In the genomic region with DNA sequence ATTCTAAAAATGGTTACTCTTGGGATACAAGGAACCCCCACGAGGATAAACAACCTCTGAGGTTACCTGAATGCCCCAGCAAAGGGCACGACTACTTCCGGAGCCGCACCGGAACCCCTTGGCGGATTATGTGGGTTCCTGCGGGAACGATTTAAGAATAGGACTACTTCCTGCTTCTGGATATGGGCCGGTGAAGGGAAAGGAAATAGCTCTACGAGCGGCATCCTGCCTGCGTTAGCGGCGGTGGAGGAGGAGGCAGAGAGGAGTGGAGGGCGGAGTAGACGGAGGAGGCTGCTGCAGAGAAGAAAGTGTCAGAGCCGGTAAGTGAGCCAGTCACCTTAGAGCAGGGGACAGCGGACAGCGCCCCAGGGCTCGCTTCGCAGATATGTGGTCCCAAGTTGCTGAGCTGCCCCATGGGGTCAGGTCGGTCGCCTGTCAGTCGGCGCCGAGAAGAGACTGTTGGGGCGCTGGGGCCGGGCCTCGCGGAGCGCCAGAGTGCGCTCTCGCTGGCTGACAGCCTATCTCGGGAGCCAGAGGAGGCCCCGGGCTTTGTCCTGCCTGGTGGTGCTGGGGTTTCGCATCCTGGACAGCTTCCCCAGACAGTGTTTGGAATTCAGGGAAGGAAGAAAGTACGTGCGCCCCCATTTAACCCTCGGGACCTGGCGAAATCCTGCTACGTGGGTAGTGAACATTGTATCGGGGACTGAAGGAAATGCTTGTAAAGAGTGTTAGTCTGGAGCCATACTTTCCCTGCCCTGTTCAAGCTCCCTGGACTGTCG, we compare ENCODE assay signal across 1 cellular context.
TF ChIP-seq lines count a peak whose summit lies in the region.

A gene with protein sequence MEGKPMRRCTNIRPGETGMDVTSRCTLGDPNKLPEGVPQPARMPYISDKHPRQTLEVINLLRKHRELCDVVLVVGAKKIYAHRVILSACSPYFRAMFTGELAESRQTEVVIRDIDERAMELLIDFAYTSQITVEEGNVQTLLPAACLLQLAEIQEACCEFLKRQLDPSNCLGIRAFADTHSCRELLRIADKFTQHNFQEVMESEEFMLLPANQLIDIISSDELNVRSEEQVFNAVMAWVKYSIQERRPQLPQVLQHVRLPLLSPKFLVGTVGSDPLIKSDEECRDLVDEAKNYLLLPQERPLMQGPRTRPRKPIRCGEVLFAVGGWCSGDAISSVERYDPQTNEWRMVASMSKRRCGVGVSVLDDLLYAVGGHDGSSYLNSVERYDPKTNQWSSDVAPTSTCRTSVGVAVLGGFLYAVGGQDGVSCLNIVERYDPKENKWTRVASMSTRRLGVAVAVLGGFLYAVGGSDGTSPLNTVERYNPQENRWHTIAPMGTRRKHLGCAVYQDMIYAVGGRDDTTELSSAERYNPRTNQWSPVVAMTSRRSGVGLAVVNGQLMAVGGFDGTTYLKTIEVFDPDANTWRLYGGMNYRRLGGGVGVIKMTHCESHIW (plus strand): TSS at position 223 of the 779 bp plus-strand sequence. CDS start 1,063 bp downstream, outside the sequence.

TF ChIP-seq in GM12878, 131 proteins besides CTCF, POLR2A, EP300 and RAD21 (continued from another document and continues in another):
- TF ChIP-seq NR2C2 (IDR thresholded peaks at IDR 0.05; ENCODE audit: borderline replicate concordance, control insufficient read depth, insufficient read length, low read depth) (no peak), SMC3 (IDR thresholded peaks at IDR 0.05; ENCODE audit: borderline replicate concordance, low read length) (0 out of 2 replicates have a peak, but pooled peaks have one; percentile 11), PAX8 (IDR thresholded peaks at IDR 0.05) (no peak), YY1 (IDR thresholded peaks at IDR 0.05; ENCODE audit: low read depth, low read length) (peak; percentile 87), BHLHE40 (IDR thresholded peaks at IDR 0.05; ENCODE audit: borderline replicate concordance in 1 of 2, low read depth in 2 of 2, low read length in 1 of 2) (no peak), CBX5 (IDR thresholded peaks at IDR 0.05; ENCODE audit: low read depth) (peak; percentile 96), SIN3A (IDR thresholded peaks at IDR 0.05; ENCODE audit: low read depth, low read length) (peak; percentile 84; the same call in 1 of the 2 replicates), ASH2L (IDR thresholded peaks at IDR 0.05; ENCODE audit: borderline replicate concordance, low read depth) (peak; percentile 58; the same call in 1 of the 2 replicates), ZZZ3 (IDR thresholded peaks at IDR 0.05; ENCODE audit: control insufficient read depth, insufficient read length, low read depth) (peak; percentile 38), NR2F1 (conservative IDR thresholded peaks at IDR 0.05) (peak; percentile 73), RFX5 (IDR thresholded peaks at IDR 0.05; ENCODE audit: low read depth, low read length) (0 out of 2 replicates have a peak, but pooled peaks have one; percentile 13), SIX5 (IDR thresholded peaks at IDR 0.05; ENCODE audit: low read depth, low read length, severe bottlenecking) (peak; percentile 77), ATF7 (IDR thresholded peaks at IDR 0.05; ENCODE audit: low read depth) (peak; percentile 62), NR2C1 (IDR thresholded peaks at IDR 0.05) (peak; percentile 94)
- TF ChIP-seq, protein P1, sequence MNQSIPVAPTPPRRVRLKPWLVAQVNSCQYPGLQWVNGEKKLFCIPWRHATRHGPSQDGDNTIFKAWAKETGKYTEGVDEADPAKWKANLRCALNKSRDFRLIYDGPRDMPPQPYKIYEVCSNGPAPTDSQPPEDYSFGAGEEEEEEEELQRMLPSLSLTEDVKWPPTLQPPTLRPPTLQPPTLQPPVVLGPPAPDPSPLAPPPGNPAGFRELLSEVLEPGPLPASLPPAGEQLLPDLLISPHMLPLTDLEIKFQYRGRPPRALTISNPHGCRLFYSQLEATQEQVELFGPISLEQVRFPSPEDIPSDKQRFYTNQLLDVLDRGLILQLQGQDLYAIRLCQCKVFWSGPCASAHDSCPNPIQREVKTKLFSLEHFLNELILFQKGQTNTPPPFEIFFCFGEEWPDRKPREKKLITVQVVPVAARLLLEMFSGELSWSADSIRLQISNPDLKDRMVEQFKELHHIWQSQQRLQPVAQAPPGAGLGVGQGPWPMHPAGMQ (IDR thresholded peaks at IDR 0.05; ENCODE audit: borderline replicate concordance): no peak
- TF ChIP-seq, protein P2, sequence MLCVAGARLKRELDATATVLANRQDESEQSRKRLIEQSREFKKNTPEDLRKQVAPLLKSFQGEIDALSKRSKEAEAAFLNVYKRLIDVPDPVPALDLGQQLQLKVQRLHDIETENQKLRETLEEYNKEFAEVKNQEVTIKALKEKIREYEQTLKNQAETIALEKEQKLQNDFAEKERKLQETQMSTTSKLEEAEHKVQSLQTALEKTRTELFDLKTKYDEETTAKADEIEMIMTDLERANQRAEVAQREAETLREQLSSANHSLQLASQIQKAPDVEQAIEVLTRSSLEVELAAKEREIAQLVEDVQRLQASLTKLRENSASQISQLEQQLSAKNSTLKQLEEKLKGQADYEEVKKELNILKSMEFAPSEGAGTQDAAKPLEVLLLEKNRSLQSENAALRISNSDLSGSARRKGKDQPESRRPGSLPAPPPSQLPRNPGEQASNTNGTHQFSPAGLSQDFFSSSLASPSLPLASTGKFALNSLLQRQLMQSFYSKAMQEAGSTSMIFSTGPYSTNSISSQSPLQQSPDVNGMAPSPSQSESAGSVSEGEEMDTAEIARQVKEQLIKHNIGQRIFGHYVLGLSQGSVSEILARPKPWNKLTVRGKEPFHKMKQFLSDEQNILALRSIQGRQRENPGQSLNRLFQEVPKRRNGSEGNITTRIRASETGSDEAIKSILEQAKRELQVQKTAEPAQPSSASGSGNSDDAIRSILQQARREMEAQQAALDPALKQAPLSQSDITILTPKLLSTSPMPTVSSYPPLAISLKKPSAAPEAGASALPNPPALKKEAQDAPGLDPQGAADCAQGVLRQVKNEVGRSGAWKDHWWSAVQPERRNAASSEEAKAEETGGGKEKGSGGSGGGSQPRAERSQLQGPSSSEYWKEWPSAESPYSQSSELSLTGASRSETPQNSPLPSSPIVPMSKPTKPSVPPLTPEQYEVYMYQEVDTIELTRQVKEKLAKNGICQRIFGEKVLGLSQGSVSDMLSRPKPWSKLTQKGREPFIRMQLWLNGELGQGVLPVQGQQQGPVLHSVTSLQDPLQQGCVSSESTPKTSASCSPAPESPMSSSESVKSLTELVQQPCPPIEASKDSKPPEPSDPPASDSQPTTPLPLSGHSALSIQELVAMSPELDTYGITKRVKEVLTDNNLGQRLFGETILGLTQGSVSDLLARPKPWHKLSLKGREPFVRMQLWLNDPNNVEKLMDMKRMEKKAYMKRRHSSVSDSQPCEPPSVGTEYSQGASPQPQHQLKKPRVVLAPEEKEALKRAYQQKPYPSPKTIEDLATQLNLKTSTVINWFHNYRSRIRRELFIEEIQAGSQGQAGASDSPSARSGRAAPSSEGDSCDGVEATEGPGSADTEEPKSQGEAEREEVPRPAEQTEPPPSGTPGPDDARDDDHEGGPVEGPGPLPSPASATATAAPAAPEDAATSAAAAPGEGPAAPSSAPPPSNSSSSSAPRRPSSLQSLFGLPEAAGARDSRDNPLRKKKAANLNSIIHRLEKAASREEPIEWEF (IDR thresholded peaks at IDR 0.05; ENCODE audit: insufficient replicate concordance, low read depth, low read length): no peak
- TF ChIP-seq, protein P3, sequence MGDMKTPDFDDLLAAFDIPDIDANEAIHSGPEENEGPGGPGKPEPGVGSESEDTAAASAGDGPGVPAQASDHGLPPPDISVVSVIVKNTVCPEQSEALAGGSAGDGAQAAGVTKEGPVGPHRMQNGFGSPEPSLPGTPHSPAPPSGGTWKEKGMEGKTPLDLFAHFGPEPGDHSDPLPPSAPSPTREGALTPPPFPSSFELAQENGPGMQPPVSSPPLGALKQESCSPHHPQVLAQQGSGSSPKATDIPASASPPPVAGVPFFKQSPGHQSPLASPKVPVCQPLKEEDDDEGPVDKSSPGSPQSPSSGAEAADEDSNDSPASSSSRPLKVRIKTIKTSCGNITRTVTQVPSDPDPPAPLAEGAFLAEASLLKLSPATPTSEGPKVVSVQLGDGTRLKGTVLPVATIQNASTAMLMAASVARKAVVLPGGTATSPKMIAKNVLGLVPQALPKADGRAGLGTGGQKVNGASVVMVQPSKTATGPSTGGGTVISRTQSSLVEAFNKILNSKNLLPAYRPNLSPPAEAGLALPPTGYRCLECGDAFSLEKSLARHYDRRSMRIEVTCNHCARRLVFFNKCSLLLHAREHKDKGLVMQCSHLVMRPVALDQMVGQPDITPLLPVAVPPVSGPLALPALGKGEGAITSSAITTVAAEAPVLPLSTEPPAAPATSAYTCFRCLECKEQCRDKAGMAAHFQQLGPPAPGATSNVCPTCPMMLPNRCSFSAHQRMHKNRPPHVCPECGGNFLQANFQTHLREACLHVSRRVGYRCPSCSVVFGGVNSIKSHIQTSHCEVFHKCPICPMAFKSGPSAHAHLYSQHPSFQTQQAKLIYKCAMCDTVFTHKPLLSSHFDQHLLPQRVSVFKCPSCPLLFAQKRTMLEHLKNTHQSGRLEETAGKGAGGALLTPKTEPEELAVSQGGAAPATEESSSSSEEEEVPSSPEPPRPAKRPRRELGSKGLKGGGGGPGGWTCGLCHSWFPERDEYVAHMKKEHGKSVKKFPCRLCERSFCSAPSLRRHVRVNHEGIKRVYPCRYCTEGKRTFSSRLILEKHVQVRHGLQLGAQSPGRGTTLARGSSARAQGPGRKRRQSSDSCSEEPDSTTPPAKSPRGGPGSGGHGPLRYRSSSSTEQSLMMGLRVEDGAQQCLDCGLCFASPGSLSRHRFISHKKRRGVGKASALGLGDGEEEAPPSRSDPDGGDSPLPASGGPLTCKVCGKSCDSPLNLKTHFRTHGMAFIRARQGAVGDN (IDR thresholded peaks at IDR 0.05): peak; percentile 49
- TF ChIP-seq, protein P4, sequence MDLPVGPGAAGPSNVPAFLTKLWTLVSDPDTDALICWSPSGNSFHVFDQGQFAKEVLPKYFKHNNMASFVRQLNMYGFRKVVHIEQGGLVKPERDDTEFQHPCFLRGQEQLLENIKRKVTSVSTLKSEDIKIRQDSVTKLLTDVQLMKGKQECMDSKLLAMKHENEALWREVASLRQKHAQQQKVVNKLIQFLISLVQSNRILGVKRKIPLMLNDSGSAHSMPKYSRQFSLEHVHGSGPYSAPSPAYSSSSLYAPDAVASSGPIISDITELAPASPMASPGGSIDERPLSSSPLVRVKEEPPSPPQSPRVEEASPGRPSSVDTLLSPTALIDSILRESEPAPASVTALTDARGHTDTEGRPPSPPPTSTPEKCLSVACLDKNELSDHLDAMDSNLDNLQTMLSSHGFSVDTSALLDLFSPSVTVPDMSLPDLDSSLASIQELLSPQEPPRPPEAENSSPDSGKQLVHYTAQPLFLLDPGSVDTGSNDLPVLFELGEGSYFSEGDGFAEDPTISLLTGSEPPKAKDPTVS (IDR thresholded peaks at IDR 0.05; ENCODE audit: low read depth, low read length): 0 out of 2 replicates have a peak, but pooled peaks have one; percentile 70
- TF ChIP-seq, protein P5, sequence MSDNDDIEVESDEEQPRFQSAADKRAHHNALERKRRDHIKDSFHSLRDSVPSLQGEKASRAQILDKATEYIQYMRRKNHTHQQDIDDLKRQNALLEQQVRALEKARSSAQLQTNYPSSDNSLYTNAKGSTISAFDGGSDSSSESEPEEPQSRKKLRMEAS (IDR thresholded peaks at IDR 0.05; ENCODE audit: low read depth, low read length): no peak
- TF ChIP-seq, protein P6, sequence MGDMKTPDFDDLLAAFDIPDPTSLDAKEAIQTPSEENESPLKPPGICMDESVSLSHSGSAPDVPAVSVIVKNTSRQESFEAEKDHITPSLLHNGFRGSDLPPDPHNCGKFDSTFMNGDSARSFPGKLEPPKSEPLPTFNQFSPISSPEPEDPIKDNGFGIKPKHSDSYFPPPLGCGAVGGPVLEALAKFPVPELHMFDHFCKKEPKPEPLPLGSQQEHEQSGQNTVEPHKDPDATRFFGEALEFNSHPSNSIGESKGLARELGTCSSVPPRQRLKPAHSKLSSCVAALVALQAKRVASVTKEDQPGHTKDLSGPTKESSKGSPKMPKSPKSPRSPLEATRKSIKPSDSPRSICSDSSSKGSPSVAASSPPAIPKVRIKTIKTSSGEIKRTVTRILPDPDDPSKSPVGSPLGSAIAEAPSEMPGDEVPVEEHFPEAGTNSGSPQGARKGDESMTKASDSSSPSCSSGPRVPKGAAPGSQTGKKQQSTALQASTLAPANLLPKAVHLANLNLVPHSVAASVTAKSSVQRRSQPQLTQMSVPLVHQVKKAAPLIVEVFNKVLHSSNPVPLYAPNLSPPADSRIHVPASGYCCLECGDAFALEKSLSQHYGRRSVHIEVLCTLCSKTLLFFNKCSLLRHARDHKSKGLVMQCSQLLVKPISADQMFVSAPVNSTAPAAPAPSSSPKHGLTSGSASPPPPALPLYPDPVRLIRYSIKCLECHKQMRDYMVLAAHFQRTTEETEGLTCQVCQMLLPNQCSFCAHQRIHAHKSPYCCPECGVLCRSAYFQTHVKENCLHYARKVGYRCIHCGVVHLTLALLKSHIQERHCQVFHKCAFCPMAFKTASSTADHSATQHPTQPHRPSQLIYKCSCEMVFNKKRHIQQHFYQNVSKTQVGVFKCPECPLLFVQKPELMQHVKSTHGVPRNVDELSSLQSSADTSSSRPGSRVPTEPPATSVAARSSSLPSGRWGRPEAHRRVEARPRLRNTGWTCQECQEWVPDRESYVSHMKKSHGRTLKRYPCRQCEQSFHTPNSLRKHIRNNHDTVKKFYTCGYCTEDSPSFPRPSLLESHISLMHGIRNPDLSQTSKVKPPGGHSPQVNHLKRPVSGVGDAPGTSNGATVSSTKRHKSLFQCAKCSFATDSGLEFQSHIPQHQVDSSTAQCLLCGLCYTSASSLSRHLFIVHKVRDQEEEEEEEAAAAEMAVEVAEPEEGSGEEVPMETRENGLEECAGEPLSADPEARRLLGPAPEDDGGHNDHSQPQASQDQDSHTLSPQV (IDR thresholded peaks at IDR 0.05): no peak
- TF ChIP-seq, protein P7, sequence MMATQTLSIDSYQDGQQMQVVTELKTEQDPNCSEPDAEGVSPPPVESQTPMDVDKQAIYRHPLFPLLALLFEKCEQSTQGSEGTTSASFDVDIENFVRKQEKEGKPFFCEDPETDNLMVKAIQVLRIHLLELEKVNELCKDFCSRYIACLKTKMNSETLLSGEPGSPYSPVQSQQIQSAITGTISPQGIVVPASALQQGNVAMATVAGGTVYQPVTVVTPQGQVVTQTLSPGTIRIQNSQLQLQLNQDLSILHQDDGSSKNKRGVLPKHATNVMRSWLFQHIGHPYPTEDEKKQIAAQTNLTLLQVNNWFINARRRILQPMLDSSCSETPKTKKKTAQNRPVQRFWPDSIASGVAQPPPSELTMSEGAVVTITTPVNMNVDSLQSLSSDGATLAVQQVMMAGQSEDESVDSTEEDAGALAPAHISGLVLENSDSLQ (IDR thresholded peaks at IDR 0.05): peak; percentile 70
- TF ChIP-seq, protein P8, sequence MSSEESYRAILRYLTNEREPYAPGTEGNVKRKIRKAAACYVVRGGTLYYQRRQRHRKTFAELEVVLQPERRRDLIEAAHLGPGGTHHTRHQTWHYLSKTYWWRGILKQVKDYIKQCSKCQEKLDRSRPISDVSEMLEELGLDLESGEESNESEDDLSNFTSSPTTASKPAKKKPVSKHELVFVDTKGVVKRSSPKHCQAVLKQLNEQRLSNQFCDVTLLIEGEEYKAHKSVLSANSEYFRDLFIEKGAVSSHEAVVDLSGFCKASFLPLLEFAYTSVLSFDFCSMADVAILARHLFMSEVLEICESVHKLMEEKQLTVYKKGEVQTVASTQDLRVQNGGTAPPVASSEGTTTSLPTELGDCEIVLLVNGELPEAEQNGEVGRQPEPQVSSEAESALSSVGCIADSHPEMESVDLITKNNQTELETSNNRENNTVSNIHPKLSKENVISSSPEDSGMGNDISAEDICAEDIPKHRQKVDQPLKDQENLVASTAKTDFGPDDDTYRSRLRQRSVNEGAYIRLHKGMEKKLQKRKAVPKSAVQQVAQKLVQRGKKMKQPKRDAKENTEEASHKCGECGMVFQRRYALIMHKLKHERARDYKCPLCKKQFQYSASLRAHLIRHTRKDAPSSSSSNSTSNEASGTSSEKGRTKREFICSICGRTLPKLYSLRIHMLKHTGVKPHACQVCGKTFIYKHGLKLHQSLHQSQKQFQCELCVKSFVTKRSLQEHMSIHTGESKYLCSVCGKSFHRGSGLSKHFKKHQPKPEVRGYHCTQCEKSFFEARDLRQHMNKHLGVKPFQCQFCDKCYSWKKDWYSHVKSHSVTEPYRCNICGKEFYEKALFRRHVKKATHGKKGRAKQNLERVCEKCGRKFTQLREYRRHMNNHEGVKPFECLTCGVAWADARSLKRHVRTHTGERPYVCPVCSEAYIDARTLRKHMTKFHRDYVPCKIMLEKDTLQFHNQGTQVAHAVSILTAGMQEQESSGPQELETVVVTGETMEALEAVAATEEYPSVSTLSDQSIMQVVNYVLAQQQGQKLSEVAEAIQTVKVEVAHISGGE (CRISPR knock-in tag; IDR thresholded peaks at IDR 0.05): peak; percentile 93
